ENCODE assay signal across 1 cellular context in the genomic region with DNA sequence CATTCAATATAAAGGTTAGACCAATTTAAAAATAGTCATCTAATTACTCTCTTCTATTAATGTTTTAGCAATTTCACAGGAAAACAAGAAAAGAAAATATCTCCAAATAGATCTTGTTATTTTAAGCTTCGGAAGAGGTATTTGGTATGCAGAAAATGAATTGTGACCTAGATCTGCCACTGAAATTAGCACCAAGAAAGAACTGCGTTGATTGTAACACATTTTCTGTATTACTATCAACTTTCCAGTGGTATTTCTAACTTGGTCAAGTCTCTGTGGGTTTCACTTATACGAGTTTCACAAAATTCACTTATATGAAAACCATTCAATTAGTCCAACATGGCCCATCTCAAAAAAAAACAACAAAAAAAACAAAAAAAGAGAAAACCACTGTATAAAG.
A peak's percentile ranks its signal among the peaks of the same experiment; 100 is the strongest.
TF ChIP-seq lines count a peak whose summit lies in the region.

No MANE protein-coding gene starts in this region.

TF ChIP-seq in GM12878, 131 proteins besides CTCF, POLR2A, EP300 and RAD21:
- TF ChIP-seq TAF1 (IDR thresholded peaks at IDR 0.05; ENCODE audit: borderline replicate concordance, low read depth, low read length) (no peak), RUNX3 (IDR thresholded peaks at IDR 0.05; ENCODE audit: low read length) (peak; percentile 56; the same call in 1 of the 2 replicates), POLR2AphosphoS2 (IDR thresholded peaks at IDR 0.05; ENCODE audit: low read depth, low read length) (no peak), SRF (IDR thresholded peaks at IDR 0.05; ENCODE audit: low read depth in 2 of 2, low read length in 2 of 2) (no peak), MEF2B (IDR thresholded peaks at IDR 0.05; ENCODE audit: partially characterized antibody, poor library complexity, severe bottlenecking) (peak; percentile 45), YBX1 (IDR thresholded peaks at IDR 0.05) (no peak), BHLHE40 (IDR thresholded peaks at IDR 0.05; ENCODE audit: borderline replicate concordance in 1 of 2, low read depth in 2 of 2, low read length in 1 of 2) (0 out of 4 replicates have a peak, but pooled peaks of 1 of the 2 experiments have one; percentile 11), FOXM1 (IDR thresholded peaks at IDR 0.05; ENCODE audit: low read depth, low read length) (peak; percentile 22; the same call in 1 of the 2 replicates), IKZF2 (IDR thresholded peaks at IDR 0.05) (no peak), NFIC (IDR thresholded peaks at IDR 0.05; ENCODE audit: low read depth, low read length) (peak; percentile 73; the same call in 1 of the 2 replicates), TBL1XR1 (IDR thresholded peaks at IDR 0.05; ENCODE audit: low read depth, low read length) (peak; percentile 11; the same call in 1 of the 2 replicates), MTA2 (IDR thresholded peaks at IDR 0.05; ENCODE audit: low read depth) (peak; percentile 61), ATF7 (IDR thresholded peaks at IDR 0.05; ENCODE audit: low read depth) (0 out of 2 replicates have a peak, but pooled peaks have one; percentile 13), ZNF24 (IDR thresholded peaks at IDR 0.05) (0 out of 2 replicates have a peak, but pooled peaks have one; percentile 18)
- TF ChIP-seq, protein P1, sequence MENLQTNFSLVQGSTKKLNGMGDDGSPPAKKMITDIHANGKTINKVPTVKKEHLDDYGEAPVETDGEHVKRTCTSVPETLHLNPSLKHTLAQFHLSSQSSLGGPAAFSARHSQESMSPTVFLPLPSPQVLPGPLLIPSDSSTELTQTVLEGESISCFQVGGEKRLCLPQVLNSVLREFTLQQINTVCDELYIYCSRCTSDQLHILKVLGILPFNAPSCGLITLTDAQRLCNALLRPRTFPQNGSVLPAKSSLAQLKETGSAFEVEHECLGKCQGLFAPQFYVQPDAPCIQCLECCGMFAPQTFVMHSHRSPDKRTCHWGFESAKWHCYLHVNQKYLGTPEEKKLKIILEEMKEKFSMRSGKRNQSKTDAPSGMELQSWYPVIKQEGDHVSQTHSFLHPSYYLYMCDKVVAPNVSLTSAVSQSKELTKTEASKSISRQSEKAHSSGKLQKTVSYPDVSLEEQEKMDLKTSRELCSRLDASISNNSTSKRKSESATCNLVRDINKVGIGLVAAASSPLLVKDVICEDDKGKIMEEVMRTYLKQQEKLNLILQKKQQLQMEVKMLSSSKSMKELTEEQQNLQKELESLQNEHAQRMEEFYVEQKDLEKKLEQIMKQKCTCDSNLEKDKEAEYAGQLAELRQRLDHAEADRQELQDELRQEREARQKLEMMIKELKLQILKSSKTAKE (IDR thresholded peaks at IDR 0.05; ENCODE audit: low read depth, poor library complexity, severe bottlenecking): no peak
- TF ChIP-seq, protein P2, sequence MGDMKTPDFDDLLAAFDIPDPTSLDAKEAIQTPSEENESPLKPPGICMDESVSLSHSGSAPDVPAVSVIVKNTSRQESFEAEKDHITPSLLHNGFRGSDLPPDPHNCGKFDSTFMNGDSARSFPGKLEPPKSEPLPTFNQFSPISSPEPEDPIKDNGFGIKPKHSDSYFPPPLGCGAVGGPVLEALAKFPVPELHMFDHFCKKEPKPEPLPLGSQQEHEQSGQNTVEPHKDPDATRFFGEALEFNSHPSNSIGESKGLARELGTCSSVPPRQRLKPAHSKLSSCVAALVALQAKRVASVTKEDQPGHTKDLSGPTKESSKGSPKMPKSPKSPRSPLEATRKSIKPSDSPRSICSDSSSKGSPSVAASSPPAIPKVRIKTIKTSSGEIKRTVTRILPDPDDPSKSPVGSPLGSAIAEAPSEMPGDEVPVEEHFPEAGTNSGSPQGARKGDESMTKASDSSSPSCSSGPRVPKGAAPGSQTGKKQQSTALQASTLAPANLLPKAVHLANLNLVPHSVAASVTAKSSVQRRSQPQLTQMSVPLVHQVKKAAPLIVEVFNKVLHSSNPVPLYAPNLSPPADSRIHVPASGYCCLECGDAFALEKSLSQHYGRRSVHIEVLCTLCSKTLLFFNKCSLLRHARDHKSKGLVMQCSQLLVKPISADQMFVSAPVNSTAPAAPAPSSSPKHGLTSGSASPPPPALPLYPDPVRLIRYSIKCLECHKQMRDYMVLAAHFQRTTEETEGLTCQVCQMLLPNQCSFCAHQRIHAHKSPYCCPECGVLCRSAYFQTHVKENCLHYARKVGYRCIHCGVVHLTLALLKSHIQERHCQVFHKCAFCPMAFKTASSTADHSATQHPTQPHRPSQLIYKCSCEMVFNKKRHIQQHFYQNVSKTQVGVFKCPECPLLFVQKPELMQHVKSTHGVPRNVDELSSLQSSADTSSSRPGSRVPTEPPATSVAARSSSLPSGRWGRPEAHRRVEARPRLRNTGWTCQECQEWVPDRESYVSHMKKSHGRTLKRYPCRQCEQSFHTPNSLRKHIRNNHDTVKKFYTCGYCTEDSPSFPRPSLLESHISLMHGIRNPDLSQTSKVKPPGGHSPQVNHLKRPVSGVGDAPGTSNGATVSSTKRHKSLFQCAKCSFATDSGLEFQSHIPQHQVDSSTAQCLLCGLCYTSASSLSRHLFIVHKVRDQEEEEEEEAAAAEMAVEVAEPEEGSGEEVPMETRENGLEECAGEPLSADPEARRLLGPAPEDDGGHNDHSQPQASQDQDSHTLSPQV (IDR thresholded peaks at IDR 0.05): no peak
- TF ChIP-seq, protein P3, sequence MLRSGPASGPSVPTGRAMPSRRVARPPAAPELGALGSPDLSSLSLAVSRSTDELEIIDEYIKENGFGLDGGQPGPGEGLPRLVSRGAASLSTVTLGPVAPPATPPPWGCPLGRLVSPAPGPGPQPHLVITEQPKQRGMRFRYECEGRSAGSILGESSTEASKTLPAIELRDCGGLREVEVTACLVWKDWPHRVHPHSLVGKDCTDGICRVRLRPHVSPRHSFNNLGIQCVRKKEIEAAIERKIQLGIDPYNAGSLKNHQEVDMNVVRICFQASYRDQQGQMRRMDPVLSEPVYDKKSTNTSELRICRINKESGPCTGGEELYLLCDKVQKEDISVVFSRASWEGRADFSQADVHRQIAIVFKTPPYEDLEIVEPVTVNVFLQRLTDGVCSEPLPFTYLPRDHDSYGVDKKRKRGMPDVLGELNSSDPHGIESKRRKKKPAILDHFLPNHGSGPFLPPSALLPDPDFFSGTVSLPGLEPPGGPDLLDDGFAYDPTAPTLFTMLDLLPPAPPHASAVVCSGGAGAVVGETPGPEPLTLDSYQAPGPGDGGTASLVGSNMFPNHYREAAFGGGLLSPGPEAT (IDR thresholded peaks at IDR 0.05; ENCODE audit: low read depth): 0 out of 2 replicates have a peak, but pooled peaks have one; percentile 15
- TF ChIP-seq, protein P4, sequence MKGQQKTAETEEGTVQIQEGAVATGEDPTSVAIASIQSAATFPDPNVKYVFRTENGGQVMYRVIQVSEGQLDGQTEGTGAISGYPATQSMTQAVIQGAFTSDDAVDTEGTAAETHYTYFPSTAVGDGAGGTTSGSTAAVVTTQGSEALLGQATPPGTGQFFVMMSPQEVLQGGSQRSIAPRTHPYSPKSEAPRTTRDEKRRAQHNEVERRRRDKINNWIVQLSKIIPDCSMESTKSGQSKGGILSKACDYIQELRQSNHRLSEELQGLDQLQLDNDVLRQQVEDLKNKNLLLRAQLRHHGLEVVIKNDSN (IDR thresholded peaks at IDR 0.05; ENCODE audit: borderline replicate concordance, extremely low read length, insufficient read depth, low read depth, low read length): no peak
- TF ChIP-seq, protein P5, sequence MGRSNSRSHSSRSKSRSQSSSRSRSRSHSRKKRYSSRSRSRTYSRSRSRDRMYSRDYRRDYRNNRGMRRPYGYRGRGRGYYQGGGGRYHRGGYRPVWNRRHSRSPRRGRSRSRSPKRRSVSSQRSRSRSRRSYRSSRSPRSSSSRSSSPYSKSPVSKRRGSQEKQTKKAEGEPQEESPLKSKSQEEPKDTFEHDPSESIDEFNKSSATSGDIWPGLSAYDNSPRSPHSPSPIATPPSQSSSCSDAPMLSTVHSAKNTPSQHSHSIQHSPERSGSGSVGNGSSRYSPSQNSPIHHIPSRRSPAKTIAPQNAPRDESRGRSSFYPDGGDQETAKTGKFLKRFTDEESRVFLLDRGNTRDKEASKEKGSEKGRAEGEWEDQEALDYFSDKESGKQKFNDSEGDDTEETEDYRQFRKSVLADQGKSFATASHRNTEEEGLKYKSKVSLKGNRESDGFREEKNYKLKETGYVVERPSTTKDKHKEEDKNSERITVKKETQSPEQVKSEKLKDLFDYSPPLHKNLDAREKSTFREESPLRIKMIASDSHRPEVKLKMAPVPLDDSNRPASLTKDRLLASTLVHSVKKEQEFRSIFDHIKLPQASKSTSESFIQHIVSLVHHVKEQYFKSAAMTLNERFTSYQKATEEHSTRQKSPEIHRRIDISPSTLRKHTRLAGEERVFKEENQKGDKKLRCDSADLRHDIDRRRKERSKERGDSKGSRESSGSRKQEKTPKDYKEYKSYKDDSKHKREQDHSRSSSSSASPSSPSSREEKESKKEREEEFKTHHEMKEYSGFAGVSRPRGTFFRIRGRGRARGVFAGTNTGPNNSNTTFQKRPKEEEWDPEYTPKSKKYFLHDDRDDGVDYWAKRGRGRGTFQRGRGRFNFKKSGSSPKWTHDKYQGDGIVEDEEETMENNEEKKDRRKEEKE (IDR thresholded peaks at IDR 0.05): no peak
